Comparison of ENCODE assay signal across 14 cellular contexts in the genomic region with DNA sequence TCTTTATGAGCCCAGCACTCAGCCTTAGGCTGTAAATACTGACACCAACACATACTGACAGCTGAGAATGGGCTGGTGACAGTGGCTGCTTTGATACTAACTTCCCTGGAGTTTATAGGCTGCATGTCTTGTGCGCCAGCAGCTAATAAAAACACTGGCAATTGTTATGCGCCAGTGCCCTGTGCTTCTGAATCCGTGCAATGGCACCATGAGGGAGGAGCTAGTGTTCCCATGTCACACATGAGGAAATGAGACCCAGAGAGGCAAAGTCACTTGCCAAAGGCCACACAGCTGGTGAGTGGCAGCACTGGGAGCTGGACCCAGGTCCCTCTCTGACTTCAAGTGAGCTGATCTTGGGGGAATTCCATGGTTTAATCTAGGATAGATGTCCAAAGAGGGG. TPM values are rescaled to one million over a fixed set of nuclear protein-coding genes. Genes with fewer than 3 reads are reported as not detected.
"Had no signal": no experiment of that assay in that cellular context is flagged by ENCODE, and none has a peak within 500 bp of the region (broad histone marks: within the 10 kb centered on the region; RNA-seq: fewer than 3 reads in every experiment).

No MANE protein-coding gene starts in this region.

- H3K79me2 ChIP-seq: parathyroid adenoma had no signal

- H2AFZ ChIP-seq: parathyroid adenoma had no signal

- ATAC-seq: activated CD8-positive, alpha-beta T cell treated with anti-CD3 and anti-CD28 coated beads for 36 hours; activated T-cell treated with anti-CD3 and anti-CD28 coated beads, Interleukin-2, amount 50 U/mL, for 4 hours; left ventricle myocardium superior; stimulated activated memory B cell treated with anti-CD40 and anti-IgM and Interleukin-4, amounts not matched to agents 10 μg/mL and 1 μg/mL and 100 μg/mL, for 72 hours had no signal

- H3K4me3 ChIP-seq: adrenal gland, thyroid gland had no signal

- H3K27ac ChIP-seq: adrenal gland, parathyroid adenoma, thyroid gland had no signal

- H3K27me3 Mint-ChIP-seq: activated CD8-positive, alpha-beta T cell treated with anti-CD3 and anti-CD28 coated beads for 36 hours had no signal

- DNase-seq: activated CD4-positive, alpha-beta T cell treated with anti-CD3 and anti-CD28 coated beads for 4 hours; activated CD8-positive, alpha-beta T cell treated with anti-CD3 and anti-CD28 coated beads for 36 hours; activated effector memory CD4-positive, alpha-beta T cell treated with Interleukin-2 at 50 U/mL for 16 hours; activated naive CD4-positive, alpha-beta T cell treated with anti-CD3 and anti-CD28 coated beads, Interleukin-2, amount 50 U/mL, for 16 hours; activated T-cell treated with anti-CD3 and anti-CD28 coated beads, Interleukin-2, amount 50 U/mL, for 4 hours; adrenal gland; hippocampal formation; kidney; left ventricle myocardium superior; thyroid gland had no signal

- H3K9me3 ChIP-seq: adrenal gland, thyroid gland had no signal

- H3K9me3 Mint-ChIP-seq: activated CD8-positive, alpha-beta T cell treated with anti-CD3 and anti-CD28 coated beads for 36 hours had no signal

- H3K27ac Mint-ChIP-seq: activated CD8-positive, alpha-beta T cell treated with anti-CD3 and anti-CD28 coated beads for 36 hours; memory B cell; stimulated activated memory B cell treated with anti-CD40 and anti-IgM and Interleukin-4, amounts not matched to agents 10 μg/mL and 1 μg/mL and 100 μg/mL, for 72 hours; T-helper 1 cell treated with Interleukin-12 subunit alpha and Interleukin-12 subunit beta and Interleukin-4 antibody, amounts not matched to agents 30 μg/mL and 1 μg/mL, for 36 hours had no signal

- H3K4me3 Mint-ChIP-seq: activated CD8-positive, alpha-beta T cell treated with anti-CD3 and anti-CD28 coated beads for 36 hours; activated T-cell treated with anti-CD3 and anti-CD28 coated beads, Interleukin-2, amount 50 U/mL, for 4 hours; memory B cell; stimulated activated memory B cell treated with anti-CD40 and anti-IgM and Interleukin-4, amounts not matched to agents 10 μg/mL and 1 μg/mL and 100 μg/mL, for 72 hours; T-helper 1 cell treated with Interleukin-12 subunit alpha and Interleukin-12 subunit beta and Interleukin-4 antibody, amounts not matched to agents 30 μg/mL and 1 μg/mL, for 36 hours had no signal

- H3K4me1 Mint-ChIP-seq: memory B cell had no signal

- H3K36me3 Mint-ChIP-seq: stimulated activated memory B cell treated with anti-CD40 and anti-IgM and Interleukin-4, amounts not matched to agents 10 μg/mL and 1 μg/mL and 100 μg/mL, for 72 hours had no signal

- H3K27me3 ChIP-seq: adrenal gland, thyroid gland had no signal

- H3K4me1 ChIP-seq: adrenal gland, parathyroid adenoma, thyroid gland had no signal

- H3K9ac ChIP-seq: parathyroid adenoma had no signal

- H3K36me3 ChIP-seq: adrenal gland, thyroid gland had no signal

RNA-seq across cellular contexts. Expression of a gene that starts 23.8 kb away (rescaled TPM):
- total RNA-seq: activated CD8-positive, alpha-beta T cell treated with anti-CD3 and anti-CD28 coated beads for 36 hours; activated T-cell treated with anti-CD3 and anti-CD28 coated beads, Interleukin-2, amount 50 U/mL, for 4 hours had no signal
